14 cellular contexts compared by ENCODE assay signal in the genomic region with DNA sequence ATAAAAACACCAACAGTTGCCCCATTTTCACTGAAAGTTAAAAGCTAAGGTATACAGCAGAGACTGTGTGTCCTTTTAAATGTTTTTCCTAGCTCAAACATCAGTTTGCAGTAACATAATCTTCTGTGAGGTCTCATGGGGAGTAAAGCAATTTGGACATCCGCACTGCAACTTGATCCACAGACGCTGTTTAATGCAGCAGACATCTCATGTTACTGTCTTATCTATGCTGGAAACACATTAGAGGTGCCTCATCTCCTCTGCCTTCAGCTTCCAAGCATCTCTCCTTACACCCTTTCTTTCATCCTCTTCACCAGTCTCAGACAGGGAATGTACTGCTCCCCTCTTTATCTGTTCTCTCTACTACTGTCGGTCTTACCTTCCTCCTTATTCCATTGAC. TPM values are rescaled to one million over a fixed set of nuclear protein-coding genes. Genes with fewer than 3 reads are reported as not detected.
A peak's percentile ranks its signal among the peaks of the same experiment; 100 is the strongest.
DNase-seq lines count a peak whose midpoint lies in the region; ATAC-seq and TF ChIP-seq lines count a peak whose summit lies in the region.
"Had no signal": no experiment of that assay in that cellular context is flagged by ENCODE, and none has a peak within 500 bp of the region (broad histone marks: within the 10 kb centered on the region; RNA-seq: fewer than 3 reads in every experiment).

No MANE protein-coding gene starts in this region.

- peak overlapping the region in 2 of 4 donors; percentile 33 to 85 for H3K27ac ChIP-seq in gastrocnemius medialis

- H3K4me1 Mint-ChIP-seq in HFFc6 (ENCODE audit: low read depth) = peaks cover 16% of the 10 kb centered on the region
- H3K4me1 Mint-ChIP-seq: activated T-helper 17 cell treated with anti-CD3 and anti-CD28 coated beads, Interleukin-2, amount 50 U/mL, for 72 hours had no signal

- TF ChIP-seq POLR2A in erythroblast (IDR thresholded peaks at IDR 0.05; ENCODE audit: low read length) (no peak), gastrocnemius medialis (IDR thresholded peaks at IDR 0.05) (no peak)

- peaks cover 15% of the 10 kb centered on the region for H3K27me3 Mint-ChIP-seq in HFFc6 (ENCODE audit: insufficient read depth)

- TF ChIP-seq CTCF in HFFc6 (IDR thresholded peaks at IDR 0.05) (no peak), gastrocnemius medialis (IDR thresholded peaks at IDR 0.05 in 4 of 5, conservative IDR thresholded peaks at IDR 0.05 in 1 of 5) (no peak)

- no peaks in the 10 kb centered on the region for H3K27me3 ChIP-seq in gastrocnemius medialis

- no peaks in the 10 kb centered on the region for H3K36me3 Mint-ChIP-seq in HFFc6 (ENCODE audit: low read depth)
- H3K36me3 Mint-ChIP-seq: WTC11 had no signal

- no peaks in the 10 kb centered on the region for H3K36me3 ChIP-seq in gastrocnemius medialis

- DNase-seq in HFFc6 = peak; percentile 3
- peak; percentile 60 for DNase-seq in NCI-H748 (lab: John Stamatoyannopoulos, UW; ENCODE audit: unreplicated experiment)
- DNase-seq in erythroblast (lab: John Stamatoyannopoulos, UW) = peak; percentile 18 to 23
- DNase-seq in gastrocnemius medialis = no peak
- DNase-seq in SHP77 treated with DMSO at 0.1 percent for 48 hours (lab: John Stamatoyannopoulos, UW) = no peak
- DNase-seq in KBM-7 = no peak
- DNase-seq: dermis blood vessel endothelial cell; HCEC 1CT; stimulated activated CD4-positive, alpha-beta T cell treated with anti-CD3 and anti-CD28 coated beads, Interleukin-15, amount 100 ng/mL, for 24 hours had no signal

- intact Hi-C loops in gastrocnemius medialis (cut with DNase I; ENCODE audit: low total_unique reads) = no loop called here

- H3K4me3 ChIP-seq in gastrocnemius medialis = peak overlapping the region in 1 of 4 donors; percentile 6

- no peaks in the 10 kb centered on the region for H3K9me3 Mint-ChIP-seq in HFFc6
- H3K9me3 Mint-ChIP-seq: activated T-helper 17 cell treated with anti-CD3 and anti-CD28 coated beads, Interleukin-2, amount 50 U/mL, for 72 hours; stimulated activated naive CD8-positive, alpha-beta T cell treated with anti-CD3 and anti-CD28 coated beads, Interleukin-15, Interleukin-2, amounts not matched to agents 100 ng/mL and 50 ng/mL, for 24 hours; WTC11 had no signal

- in situ Hi-C loops in gastrocnemius medialis (cut with MboI; ENCODE audit: low sequenced_read_pairs in 4 of 4) = no loop called here
- in situ Hi-C loops in KBM-7 (cut with MboI; ENCODE audit: low pct_unique_long_range_greater_than_20kb, low sequenced_read_pairs) = no loop called here

- no peak overlapping the region for H3K4me3 Mint-ChIP-seq in HFFc6
- H3K4me3 Mint-ChIP-seq: activated T-helper 17 cell treated with anti-CD3 and anti-CD28 coated beads, Interleukin-2, amount 50 U/mL, for 72 hours; stimulated activated naive CD8-positive, alpha-beta T cell treated with anti-CD3 and anti-CD28 coated beads, Interleukin-15, Interleukin-2, amounts not matched to agents 100 ng/mL and 50 ng/mL, for 24 hours; WTC11 had no signal

- H3K27ac Mint-ChIP-seq in HFFc6 = no peak overlapping the region
- H3K27ac Mint-ChIP-seq: activated T-helper 17 cell treated with anti-CD3 and anti-CD28 coated beads, Interleukin-2, amount 50 U/mL, for 72 hours; stimulated activated naive CD8-positive, alpha-beta T cell treated with anti-CD3 and anti-CD28 coated beads, Interleukin-15, Interleukin-2, amounts not matched to agents 100 ng/mL and 50 ng/mL, for 24 hours; WTC11 had no signal

- H3K9me3 ChIP-seq in gastrocnemius medialis = no peaks in the 10 kb centered on the region

- peaks cover 0 to 11% of the 10 kb centered on the region in 2 donors for H3K4me1 ChIP-seq in gastrocnemius medialis

- ATAC-seq in gastrocnemius medialis (peak; percentile 34 to 67), GM21825 (IDR thresholded peaks at IDR 0.05; ENCODE audit: unreplicated experiment) (no peak), GM18498 (IDR thresholded peaks at IDR 0.05; ENCODE audit: unreplicated experiment) (no peak)
- ATAC-seq: WTC11 had no signal

RNA-seq across cellular contexts. Expression of a gene that starts 53.7 kb away (rescaled TPM):
- total RNA-seq in HFFc6 (2021; fragmentation: NEBNext Ultra II Directional; extraction: Animal tissue kit (Norgen Biotek cat#: 25700)) = 10 to 100 TPM; 43.9 to 60.5 (median 51.5) TPM
- 10 to 100 TPM; 16.3 to 44.6 (median 23.4) TPM for total RNA-seq in gastrocnemius medialis

Comparison
In these comparisons a context has a peak if more than half of its experiments do, and no peak if none do; other contexts are left out.
1. DNase-seq: peak in HFFc6 (single experiment), NCI-H748 (single experiment) and erythroblast (2 of 2); none in gastrocnemius medialis (0 of 2), SHP77 treated with DMSO at 0.1 percent for 48 hours (single experiment) and KBM-7 (single experiment).
2. ATAC-seq: peak in gastrocnemius medialis (2 of 2); none in GM21825 (single experiment) and GM18498 (single experiment).